In genomic region chr16:72932050-72932449, GRCh38 we compare ENCODE assay signal across 9 cellular contexts.
DNase-seq lines count a peak whose midpoint lies in the region; ATAC-seq and TF ChIP-seq lines count a peak whose summit lies in the region.
"Had no signal": no experiment of that assay in that cellular context is flagged by ENCODE, and none has a peak within 500 bp of the region (broad histone marks: within the 10 kb centered on the region; RNA-seq: fewer than 3 reads in every experiment).

No MANE protein-coding gene starts in this region.

- H3K9me3 ChIP-seq in right cardiac atrium (ENCODE audit: control insufficient read depth, low read length), result no peaks in the 10 kb centered on the region

- ATAC-seq in GM21447 (IDR thresholded peaks at IDR 0.05; ENCODE audit: unreplicated experiment) (peak; percentile 71), activated B cell treated with CpG ODN at 0.5 μM for 24 hours (ENCODE audit: low read depth) (no peak), right cardiac atrium (peak; percentile 5 to 6), GM18870 (IDR thresholded peaks at IDR 0.05; ENCODE audit: unreplicated experiment) (no peak)
- no peak for ATAC-seq in stimulated activated memory B cell treated with anti-CD40 and anti-IgM and Interleukin-4, amounts not matched to agents 10 μg/mL and 1 μg/mL and 100 μg/mL, for 72 hours

- H3K4me1 Mint-ChIP-seq in activated B cell treated with CpG ODN at 0.5 μM for 24 hours, result peaks cover 11% of the 10 kb centered on the region
- peaks cover 25% of the 10 kb centered on the region for H3K4me1 Mint-ChIP-seq in stimulated activated memory B cell treated with anti-CD40 and anti-IgM and Interleukin-4, amounts not matched to agents 10 μg/mL and 1 μg/mL and 100 μg/mL, for 72 hours

- CTCF ChIA-PET in activated B cell treated with CpG ODN at 0.5 μM for 24 hours (lab: Charles Lee), result no interaction called here

- POLR2A ChIA-PET in activated B cell treated with CpG ODN at 0.5 μM for 24 hours (lab: Charles Lee), result no interaction called here

- no peak for DNase-seq in activated B cell treated with CpG ODN at 0.5 μM for 24 hours
- no peak for DNase-seq in right cardiac atrium
- no peak for DNase-seq in inferior parietal cortex (ENCODE audit: extremely low spot score)
- no peak for DNase-seq in DMS153 treated with DMSO at 0.1 percent for 48 hours (lab: John Stamatoyannopoulos, UW; ENCODE audit: unreplicated experiment)
- DNase-seq in 8988T, result no peak
- DNase-seq: activated CD4-positive, alpha-beta T cell treated with anti-CD3 and anti-CD28 coated beads for 48 hours had no signal

- H3K4me3 Mint-ChIP-seq in activated B cell treated with CpG ODN at 0.5 μM for 24 hours, result no peak overlapping the region
- H3K4me3 Mint-ChIP-seq in stimulated activated memory B cell treated with anti-CD40 and anti-IgM and Interleukin-4, amounts not matched to agents 10 μg/mL and 1 μg/mL and 100 μg/mL, for 72 hours, result peak overlapping the region; percentile 13

- peaks cover 6% of the 10 kb centered on the region for H3K4me1 ChIP-seq in right cardiac atrium (ENCODE audit: control insufficient read depth, insufficient read depth, low read length)

- H3K4me3 ChIP-seq in right cardiac atrium (ENCODE audit: low read length), result no peak overlapping the region

- H3K27me3 ChIP-seq in right cardiac atrium (ENCODE audit: control insufficient read depth, insufficient read depth), result no peaks in the 10 kb centered on the region

- no peaks in the 10 kb centered on the region for H3K36me3 Mint-ChIP-seq in activated B cell treated with CpG ODN at 0.5 μM for 24 hours (ENCODE audit: low read depth)
- peaks cover 15% of the 10 kb centered on the region for H3K36me3 Mint-ChIP-seq in stimulated activated memory B cell treated with anti-CD40 and anti-IgM and Interleukin-4, amounts not matched to agents 10 μg/mL and 1 μg/mL and 100 μg/mL, for 72 hours

- intact Hi-C loops in activated B cell treated with CpG ODN at 0.5 μM for 24 hours (cut with micrococcal nuclease) (no loop called here), right cardiac atrium (cut with DNase I) (loop anchor here in 2 of 4 donors (10.0 kb wide), 1 partner anchor 87 kb away; no protein-coding TSS in a partner anchor)

- no peak for TF ChIP-seq CTCF in activated B cell treated with CpG ODN at 0.5 μM for 24 hours (IDR thresholded peaks at IDR 0.05)

- H3K27me3 Mint-ChIP-seq in activated B cell treated with CpG ODN at 0.5 μM for 24 hours, result no peaks in the 10 kb centered on the region
- H3K27me3 Mint-ChIP-seq in stimulated activated memory B cell treated with anti-CD40 and anti-IgM and Interleukin-4, amounts not matched to agents 10 μg/mL and 1 μg/mL and 100 μg/mL, for 72 hours, result no peaks in the 10 kb centered on the region

- no peak overlapping the region for H3K27ac ChIP-seq in right cardiac atrium (ENCODE audit: low read length)

- H3K9me3 Mint-ChIP-seq in activated B cell treated with CpG ODN at 0.5 μM for 24 hours, result no peaks in the 10 kb centered on the region
- peaks cover 4% of the 10 kb centered on the region for H3K9me3 Mint-ChIP-seq in stimulated activated memory B cell treated with anti-CD40 and anti-IgM and Interleukin-4, amounts not matched to agents 10 μg/mL and 1 μg/mL and 100 μg/mL, for 72 hours

- 23% methylated on average over 2 of the region's 2 CpGs for WGBS in right cardiac atrium

- peak overlapping the region; percentile 20 for H3K27ac Mint-ChIP-seq in activated B cell treated with CpG ODN at 0.5 μM for 24 hours
- H3K27ac Mint-ChIP-seq in stimulated activated memory B cell treated with anti-CD40 and anti-IgM and Interleukin-4, amounts not matched to agents 10 μg/mL and 1 μg/mL and 100 μg/mL, for 72 hours, result peak overlapping the region; percentile 45

Comparison
In these comparisons a context has a peak if more than half of its experiments do, and no peak if none do; other contexts are left out.
1. ATAC-seq: peak in GM21447 (single experiment) and right cardiac atrium (2 of 2); none in activated B cell treated with CpG ODN at 0.5 μM for 24 hours (single experiment), stimulated activated memory B cell treated with anti-CD40 and anti-IgM and Interleukin-4, amounts not matched to agents 10 μg/mL and 1 μg/mL and 100 μg/mL, for 72 hours (single experiment) and GM18870 (single experiment).